Comparison of ENCODE assay signal across 12 cellular contexts in the genomic region with DNA sequence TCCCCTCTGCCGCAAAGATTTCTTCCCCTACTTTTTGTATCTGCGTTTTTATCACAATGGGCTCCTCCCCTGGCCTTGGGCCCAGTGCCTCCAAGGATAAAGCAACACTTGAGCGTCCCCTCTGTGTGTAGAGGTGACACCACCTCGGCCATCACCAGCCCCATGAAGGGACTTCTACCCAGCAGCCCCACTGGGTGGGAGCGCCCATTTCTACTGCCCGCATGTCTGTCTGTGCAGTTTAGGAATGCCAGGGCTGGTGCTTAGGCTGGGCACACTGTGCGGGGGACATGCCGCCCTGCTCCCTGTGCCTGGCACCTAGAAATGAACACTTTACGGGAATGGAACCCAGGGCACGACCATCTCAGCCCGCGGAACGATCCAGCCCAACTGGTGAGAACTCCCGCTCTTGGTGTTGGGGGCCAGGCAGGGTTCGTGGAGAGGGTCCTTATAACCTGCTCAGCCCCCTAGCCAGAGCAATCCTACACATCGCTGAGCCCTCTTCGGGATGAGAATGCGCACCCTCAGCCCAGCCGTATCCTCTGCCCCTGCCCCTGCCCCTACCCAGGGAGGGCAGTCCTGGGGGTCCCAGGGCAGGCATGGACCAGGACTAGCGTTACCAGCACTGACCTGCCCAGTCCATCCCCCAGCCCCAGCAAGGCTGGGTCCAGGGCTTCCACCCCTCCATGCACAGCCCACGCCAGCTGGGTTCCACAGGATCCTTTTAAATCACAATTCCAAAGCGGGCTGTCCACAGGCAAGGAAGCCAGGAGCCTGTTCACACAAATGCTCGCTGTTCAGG. TPM values are rescaled to one million over a fixed set of nuclear protein-coding genes. Genes with fewer than 3 reads are reported as not detected.
DNase-seq lines count a peak whose midpoint lies in the region; ATAC-seq and TF ChIP-seq lines count a peak whose summit lies in the region.
"Had no signal": no experiment of that assay in that cellular context is flagged by ENCODE, and none has a peak within 500 bp of the region (broad histone marks: within the 10 kb centered on the region; RNA-seq: fewer than 3 reads in every experiment).

No MANE protein-coding gene starts in this region.

- no peak for ATAC-seq in activated CD8-positive, alpha-beta T cell treated with anti-CD3 and anti-CD28 coated beads for 36 hours
- ATAC-seq in activated CD8-positive, alpha-beta T cell treated with anti-CD3 and anti-CD28 coated beads, Interleukin-2, amount 10 ng/mL, durations not matched to agents 7 days and 5 days, result no peak
- ATAC-seq in upper lobe of left lung (ENCODE audit: low FRiP score in 2 of 2) (no peak), HG03571 (IDR thresholded peaks at IDR 0.05; ENCODE audit: unreplicated experiment) (no peak)

- TF ChIP-seq CTCF in activated CD8-positive, alpha-beta T cell treated with anti-CD3 and anti-CD28 coated beads for 36 hours (IDR thresholded peaks at IDR 0.05), result no peak
- TF ChIP-seq CTCF in breast epithelium (IDR thresholded peaks at IDR 0.05), result no peak
- TF ChIP-seq CTCF in nephron (IDR thresholded peaks at IDR 0.05; ENCODE audit: unreplicated experiment in 3 of 3), result no peak
- no peak for TF ChIP-seq CTCF in upper lobe of left lung (IDR thresholded peaks at IDR 0.05)

- 52 to 85% methylated on average over 5 to 22 of the region's 23 CpGs for WGBS in upper lobe of left lung, 2 donors

- H3K4me1 Mint-ChIP-seq in activated CD8-positive, alpha-beta T cell treated with anti-CD3 and anti-CD28 coated beads for 36 hours (ENCODE audit: low read depth), result peaks cover 40% of the 10 kb centered on the region
- H3K4me1 Mint-ChIP-seq in activated CD8-positive, alpha-beta T cell treated with anti-CD3 and anti-CD28 coated beads, Interleukin-2, amount 10 ng/mL, durations not matched to agents 7 days and 5 days (ENCODE audit: low read depth), result peaks cover 40% of the 10 kb centered on the region
- peaks cover 38% of the 10 kb centered on the region for H3K4me1 Mint-ChIP-seq in nephron

- intact Hi-C loops in activated CD8-positive, alpha-beta T cell treated with anti-CD3 and anti-CD28 coated beads for 36 hours (cut with micrococcal nuclease), result no loop called here
- intact Hi-C loops in breast epithelium (cut with DNase I; ENCODE audit: low total_unique reads), result no loop called here

- no peaks in the 10 kb centered on the region for H3K36me3 ChIP-seq in breast epithelium
- no peaks in the 10 kb centered on the region for H3K36me3 ChIP-seq in upper lobe of left lung

- no peaks in the 10 kb centered on the region for H3K36me3 Mint-ChIP-seq in activated CD8-positive, alpha-beta T cell treated with anti-CD3 and anti-CD28 coated beads for 36 hours (ENCODE audit: low read depth)
- peaks cover under 1% of the 10 kb centered on the region for H3K36me3 Mint-ChIP-seq in activated CD8-positive, alpha-beta T cell treated with anti-CD3 and anti-CD28 coated beads, Interleukin-2, amount 10 ng/mL, durations not matched to agents 7 days and 5 days (ENCODE audit: low read depth)
- H3K36me3 Mint-ChIP-seq in nephron (ENCODE audit: low read depth), result peaks cover 5% of the 10 kb centered on the region
- H3K36me3 Mint-ChIP-seq: activated naive CD4-positive, alpha-beta T cell treated with anti-CD3 and anti-CD28 coated beads, Interleukin-2, amount 10 ng/mL, durations not matched to agents 7 days and 5 days had no signal

- TF ChIP-seq POLR2A in breast epithelium (IDR thresholded peaks at IDR 0.05) (no peak), upper lobe of left lung (IDR thresholded peaks at IDR 0.05) (no peak)

- H3K9me3 ChIP-seq in breast epithelium, result no peaks in the 10 kb centered on the region
- H3K9me3 ChIP-seq in upper lobe of left lung, result peaks cover 0 to 3% (median 0%) of the 10 kb centered on the region in 4 donors

- CTCF ChIA-PET in activated CD8-positive, alpha-beta T cell treated with anti-CD3 and anti-CD28 coated beads for 36 hours (lab: Charles Lee), result no interaction called here
- CTCF ChIA-PET in activated CD8-positive, alpha-beta T cell treated with anti-CD3 and anti-CD28 coated beads, Interleukin-2, amount 10 ng/mL, durations not matched to agents 7 days and 5 days (lab: Charles Lee), result interaction anchor here (1.2 kb wide), 1 partner anchor 15 kb away, joined by 3 read pairs; no protein-coding TSS in a partner anchor

- H3K9me3 Mint-ChIP-seq in activated CD8-positive, alpha-beta T cell treated with anti-CD3 and anti-CD28 coated beads for 36 hours, result no peaks in the 10 kb centered on the region
- no peaks in the 10 kb centered on the region for H3K9me3 Mint-ChIP-seq in activated CD8-positive, alpha-beta T cell treated with anti-CD3 and anti-CD28 coated beads, Interleukin-2, amount 10 ng/mL, durations not matched to agents 7 days and 5 days (ENCODE audit: insufficient read depth)
- H3K9me3 Mint-ChIP-seq in nephron, result peaks cover 10% of the 10 kb centered on the region

- H3K27ac Mint-ChIP-seq in activated CD8-positive, alpha-beta T cell treated with anti-CD3 and anti-CD28 coated beads for 36 hours, result peak overlapping the region; percentile 7
- no peak overlapping the region for H3K27ac Mint-ChIP-seq in activated CD8-positive, alpha-beta T cell treated with anti-CD3 and anti-CD28 coated beads, Interleukin-2, amount 10 ng/mL, durations not matched to agents 7 days and 5 days
- H3K27ac Mint-ChIP-seq in nephron, result peak overlapping the region; percentile 90 to 97 (median 97)
- H3K27ac Mint-ChIP-seq: activated naive CD4-positive, alpha-beta T cell treated with anti-CD3 and anti-CD28 coated beads, Interleukin-2, amount 10 ng/mL, durations not matched to agents 7 days and 5 days; stimulated activated naive CD8-positive, alpha-beta T cell treated with anti-CD3 and anti-CD28 coated beads, Interleukin-15, Interleukin-2, amounts not matched to agents 100 ng/mL and 50 ng/mL, for 24 hours had no signal

- no peak for TF ChIP-seq EP300 in upper lobe of left lung (IDR thresholded peaks at IDR 0.05)

- H3K4me3 ChIP-seq in breast epithelium (peak overlapping the region in 1 of 3 donors; percentile 35), upper lobe of left lung (no peak overlapping the region)

- no peak overlapping the region for H3K4me3 Mint-ChIP-seq in activated CD8-positive, alpha-beta T cell treated with anti-CD3 and anti-CD28 coated beads for 36 hours
- no peak overlapping the region for H3K4me3 Mint-ChIP-seq in activated CD8-positive, alpha-beta T cell treated with anti-CD3 and anti-CD28 coated beads, Interleukin-2, amount 10 ng/mL, durations not matched to agents 7 days and 5 days
- H3K4me3 Mint-ChIP-seq in nephron, result peak overlapping the region in 2 of 3 experiments; percentile 3 to 55
- H3K4me3 Mint-ChIP-seq: activated naive CD4-positive, alpha-beta T cell treated with anti-CD3 and anti-CD28 coated beads, Interleukin-2, amount 10 ng/mL, durations not matched to agents 7 days and 5 days; stimulated activated naive CD8-positive, alpha-beta T cell treated with anti-CD3 and anti-CD28 coated beads, Interleukin-15, Interleukin-2, amounts not matched to agents 100 ng/mL and 50 ng/mL, for 24 hours had no signal

- peak overlapping the region; percentile 90 to 96 for H3K27ac ChIP-seq in breast epithelium
- H3K27ac ChIP-seq in upper lobe of left lung, result peak overlapping the region in 3 of 4 donors; percentile 20 to 64 (median 58)

- H3K27me3 ChIP-seq in breast epithelium (no peaks in the 10 kb centered on the region), upper lobe of left lung (no peaks in the 10 kb centered on the region)

- no peak for DNase-seq in activated CD8-positive, alpha-beta T cell treated with anti-CD3 and anti-CD28 coated beads for 36 hours
- no peak for DNase-seq in activated CD8-positive, alpha-beta T cell treated with anti-CD3 and anti-CD28 coated beads, Interleukin-2, amount 10 ng/mL, durations not matched to agents 7 days and 5 days
- DNase-seq in breast epithelium (ENCODE audit: low spot score in 2 of 2) (no peak), upper lobe of left lung (peak in 1 of 2 donors; percentile 49), middle frontal gyrus (ENCODE audit: extremely low spot score, low spot score) (no peak), NCI-H2227 (lab: John Stamatoyannopoulos, UW; ENCODE audit: unreplicated experiment) (no peak)
- DNase-seq: 8988T; activated naive CD4-positive, alpha-beta T cell treated with anti-CD3 and anti-CD28 coated beads, Interleukin-2, amount 10 ng/mL, durations not matched to agents 7 days and 5 days; midbrain had no signal

- H3K4me1 ChIP-seq in breast epithelium (peaks cover 24 to 25% of the 10 kb centered on the region in 2 donors), upper lobe of left lung (peaks cover 22 to 45% (median 34%) of the 10 kb centered on the region in 4 donors)

- H3K27me3 Mint-ChIP-seq in activated CD8-positive, alpha-beta T cell treated with anti-CD3 and anti-CD28 coated beads for 36 hours, result no peaks in the 10 kb centered on the region
- H3K27me3 Mint-ChIP-seq in activated CD8-positive, alpha-beta T cell treated with anti-CD3 and anti-CD28 coated beads, Interleukin-2, amount 10 ng/mL, durations not matched to agents 7 days and 5 days (ENCODE audit: low read depth), result peaks cover 12% of the 10 kb centered on the region
- peaks cover 4% of the 10 kb centered on the region for H3K27me3 Mint-ChIP-seq in nephron (ENCODE audit: low read depth)

- POLR2A ChIA-PET in activated CD8-positive, alpha-beta T cell treated with anti-CD3 and anti-CD28 coated beads for 36 hours (lab: Charles Lee), result interaction anchor here (1.3 kb wide), 1 partner anchor 14 kb away, joined by 4 read pairs; no protein-coding TSS in a partner anchor
- POLR2A ChIA-PET in activated CD8-positive, alpha-beta T cell treated with anti-CD3 and anti-CD28 coated beads, Interleukin-2, amount 10 ng/mL, durations not matched to agents 7 days and 5 days (lab: Charles Lee), result no interaction called here

RNA-seq across cellular contexts. Expression of a gene that starts 12.8 kb away (rescaled TPM):
- total RNA-seq in activated CD8-positive, alpha-beta T cell treated with anti-CD3 and anti-CD28 coated beads for 36 hours, result under 1 TPM; 0.16 to 0.90 TPM
- under 1 TPM; 0.34 to 0.50 TPM for total RNA-seq in activated CD8-positive, alpha-beta T cell treated with anti-CD3 and anti-CD28 coated beads, Interleukin-2, amount 10 ng/mL, durations not matched to agents 7 days and 5 days
- 1 to 10 TPM in 1 of 3 donors, under 1 TPM in 1, not detected in 1; 0.98 to 1.3 TPM for total RNA-seq in breast epithelium
- total RNA-seq in upper lobe of left lung, result under 1 TPM in 2 of 6 donors, not detected in 4; 0.43 to 0.61 TPM

RNA-seq across cellular contexts. Expression of a gene that starts 17.3 kb away (rescaled TPM):
- total RNA-seq in activated CD8-positive, alpha-beta T cell treated with anti-CD3 and anti-CD28 coated beads for 36 hours, result under 1 TPM; 0.25 TPM
- total RNA-seq in activated CD8-positive, alpha-beta T cell treated with anti-CD3 and anti-CD28 coated beads, Interleukin-2, amount 10 ng/mL, durations not matched to agents 7 days and 5 days, result under 1 TPM; 0.26 to 0.32 TPM
- total RNA-seq in breast epithelium (10 to 100 TPM; 15.5 to 61.5 (median 57.0) TPM), upper lobe of left lung (10 to 100 TPM in 1 of 6 donors, 1 to 10 TPM in 5; 1.1 to 17.4 (median 3.9) TPM)

Comparison
In these comparisons a context has a peak if more than half of its experiments do, and no peak if none do; other contexts are left out.
1. H3K4me3 Mint-ChIP-seq: peak in nephron (2 of 3); none in activated CD8-positive, alpha-beta T cell treated with anti-CD3 and anti-CD28 coated beads for 36 hours (single experiment) and activated CD8-positive, alpha-beta T cell treated with anti-CD3 and anti-CD28 coated beads, Interleukin-2, amount 10 ng/mL, durations not matched to agents 7 days and 5 days (single experiment).